ENCODE assay signal across 16 cellular contexts in genomic region chr13:89361909-89362308, GRCh38.
A peak's percentile ranks its signal among the peaks of the same experiment; 100 is the strongest.
DNase-seq lines count a peak whose midpoint lies in the region; ATAC-seq, FAIRE-seq and TF ChIP-seq lines count a peak whose summit lies in the region.
"Had no signal": no experiment of that assay in that cellular context is flagged by ENCODE, and none has a peak within 500 bp of the region (broad histone marks: within the 10 kb centered on the region; RNA-seq: fewer than 3 reads in every experiment).

No MANE protein-coding gene starts in this region.

- H3K27ac ChIP-seq in A549 (no peak overlapping the region), WERI-Rb-1 (no peak overlapping the region), foreskin keratinocyte (no peak overlapping the region)
- no peak overlapping the region for H3K27ac ChIP-seq in CD8-positive, alpha-beta T cell (ENCODE audit: low read depth, low read length)
- H3K27ac ChIP-seq: vagina had no signal

- ATAC-seq in A549 (peak in 1 of 2 experiments; percentile 40; a peak in 1 of 6 replicates), foreskin keratinocyte (no peak), HG02885 (IDR thresholded peaks at IDR 0.05; ENCODE audit: poor library complexity, unreplicated experiment) (no peak), esophagus mucosa (no peak)
- ATAC-seq in CD8-positive, alpha-beta T cell: no peak
- ATAC-seq: activated T-cell treated with anti-CD3 and anti-CD28 coated beads, Interleukin-2, amount 50 U/mL, for 72 hours had no signal

- 67% methylated on average over 4 of the region's 4 CpGs for WGBS in A549 (ENCODE audit: missing lambda C conversion rate)

- no peak overlapping the region for H3K27ac Mint-ChIP-seq in CD8-positive, alpha-beta T cell
- H3K27ac Mint-ChIP-seq: activated T-cell treated with anti-CD3 and anti-CD28 coated beads, Interleukin-2, amount 50 U/mL, for 72 hours; stimulated activated naive CD8-positive, alpha-beta T cell treated with anti-CD3 and anti-CD28 coated beads, Interleukin-15, Interleukin-2, amounts not matched to agents 100 ng/mL and 50 ng/mL, for 24 hours had no signal

- no peaks in the 10 kb centered on the region for H3K36me3 ChIP-seq in WERI-Rb-1
- no peaks in the 10 kb centered on the region for H3K36me3 ChIP-seq in CD8-positive, alpha-beta T cell (ENCODE audit: insufficient read depth, low read length)
- H3K36me3 ChIP-seq: vagina had no signal

- peak; percentile 35 to 44; a peak in 3 of 5 replicates for TF ChIP-seq RAD21 in A549 (conservative IDR thresholded peaks at IDR 0.05 in 1 of 2, IDR thresholded peaks at IDR 0.05 in 1 of 2)

- no peaks in the 10 kb centered on the region for H3K36me3 Mint-ChIP-seq in CD8-positive, alpha-beta T cell

- H3K4me3 ChIP-seq in A549: no peak overlapping the region
- H3K4me3 ChIP-seq in WERI-Rb-1 (ENCODE audit: low read depth, low read length): no peak overlapping the region
- H3K4me3 ChIP-seq in CD8-positive, alpha-beta T cell (ENCODE audit: low read depth, low read length): no peak overlapping the region
- H3K4me3 ChIP-seq: vagina had no signal

- H3K4me1 ChIP-seq in A549: no peaks in the 10 kb centered on the region
- no peaks in the 10 kb centered on the region for H3K4me1 ChIP-seq in foreskin keratinocyte
- H3K4me1 ChIP-seq in CD8-positive, alpha-beta T cell (ENCODE audit: insufficient read depth, low read length): no peaks in the 10 kb centered on the region
- H3K4me1 ChIP-seq: vagina had no signal

- POLR2A ChIA-PET in A549 (lab: Yijun Ruan, JAX): no interaction called here
- POLR2A ChIA-PET in CD8-positive, alpha-beta T cell (lab: Charles Lee): no interaction called here

- H3K9me3 Mint-ChIP-seq in CD8-positive, alpha-beta T cell: peaks cover 12% of the 10 kb centered on the region

- TF ChIP-seq CTCF in A549 (IDR thresholded peaks at IDR 0.05): peak; percentile 16; the same call in 1 of the 3 replicates
- TF ChIP-seq CTCF in WERI-Rb-1 (IDR thresholded peaks at IDR 0.05; ENCODE audit: low read depth, low read length): peak; percentile 42; the same call in 1 of the 2 replicates
- peak; percentile 41 for TF ChIP-seq CTCF in foreskin keratinocyte (conservative IDR thresholded peaks at IDR 0.05)
- no peak for TF ChIP-seq CTCF in CD8-positive, alpha-beta T cell (IDR thresholded peaks at IDR 0.05)

- H3K9me3 ChIP-seq in A549 (no peaks in the 10 kb centered on the region), WERI-Rb-1 (ENCODE audit: severe bottlenecking) (no peaks in the 10 kb centered on the region)
- no peaks in the 10 kb centered on the region for H3K9me3 ChIP-seq in CD8-positive, alpha-beta T cell (ENCODE audit: low read length)
- H3K9me3 ChIP-seq: vagina had no signal

- intact Hi-C loops in CD8-positive, alpha-beta T cell (cut with DNase I, micrococcal nuclease): no loop called here

- H3K4me3 Mint-ChIP-seq in CD8-positive, alpha-beta T cell: no peak overlapping the region
- H3K4me3 Mint-ChIP-seq: activated T-cell treated with anti-CD3 and anti-CD28 coated beads, Interleukin-2, amount 50 U/mL, for 72 hours; stimulated activated naive CD8-positive, alpha-beta T cell treated with anti-CD3 and anti-CD28 coated beads, Interleukin-15, Interleukin-2, amounts not matched to agents 100 ng/mL and 50 ng/mL, for 24 hours had no signal

- H3K27me3 Mint-ChIP-seq in CD8-positive, alpha-beta T cell (ENCODE audit: low read depth): no peaks in the 10 kb centered on the region
- H3K27me3 Mint-ChIP-seq: stimulated activated naive CD8-positive, alpha-beta T cell treated with anti-CD3 and anti-CD28 coated beads, Interleukin-15, Interleukin-2, amounts not matched to agents 100 ng/mL and 50 ng/mL, for 24 hours had no signal

- no peak for TF ChIP-seq EP300 in A549 (IDR thresholded peaks at IDR 0.05)

- H3K4me1 Mint-ChIP-seq in CD8-positive, alpha-beta T cell (ENCODE audit: low read depth): no peaks in the 10 kb centered on the region

- no peaks in the 10 kb centered on the region for H3K27me3 ChIP-seq in WERI-Rb-1 (ENCODE audit: insufficient read depth, low read depth, severe bottlenecking)
- H3K27me3 ChIP-seq in foreskin keratinocyte: no peaks in the 10 kb centered on the region
- no peaks in the 10 kb centered on the region for H3K27me3 ChIP-seq in CD8-positive, alpha-beta T cell (ENCODE audit: insufficient read depth, low read length)
- H3K27me3 ChIP-seq: vagina had no signal

- CTCF ChIA-PET in A549 (lab: Yijun Ruan, JAX): interaction anchor here (0.8 to 1.4 kb wide), 3 partner anchors 83 to 333 kb away, joined by 3 read pairs; no protein-coding TSS in a partner anchor
- CTCF ChIA-PET in CD8-positive, alpha-beta T cell (lab: Charles Lee): no interaction called here

- no peak overlapping the region for H3K4me2 ChIP-seq in A549

- DNase-seq in A549 (ENCODE audit: low read depth in 1 of 2, low spot score in 1 of 2) (peak in 1 of 2 experiments; percentile 7), HuH-7.5 (ENCODE audit: low spot score) (peak; percentile 2), WERI-Rb-1 (no peak), foreskin keratinocyte (no peak), foreskin melanocyte (no peak)
- DNase-seq in CD8-positive, alpha-beta T cell: no peak
- DNase-seq: activated CD4-positive, alpha-beta T cell treated with anti-CD3 and anti-CD28 coated beads, Interleukin-2, amount 50 U/mL, for 48 hours; activated T-cell treated with anti-CD3 and anti-CD28 coated beads, Interleukin-2, amount 50 U/mL, for 72 hours; cortex of kidney; GOT3; NCI-H1105 treated with DMSO at 0.1 percent for 48 hours had no signal

- no peak for TF ChIP-seq POLR2A in A549 (IDR thresholded peaks at IDR 0.05; ENCODE audit: low read length)

- FAIRE-seq in A549 (lab: Jason Lieb, UNC): no peak
- FAIRE-seq: D721Med had no signal

TF ChIP-seq in A549, 52 proteins besides CTCF, POLR2A, EP300 and RAD21:
- TF ChIP-seq, protein P1, sequence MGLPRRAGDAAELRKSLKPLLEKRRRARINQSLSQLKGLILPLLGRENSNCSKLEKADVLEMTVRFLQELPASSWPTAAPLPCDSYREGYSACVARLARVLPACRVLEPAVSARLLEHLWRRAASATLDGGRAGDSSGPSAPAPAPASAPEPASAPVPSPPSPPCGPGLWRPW (IDR thresholded peaks at IDR 0.05): no peak
- TF ChIP-seq MAFK (IDR thresholded peaks at IDR 0.05; ENCODE audit: partially characterized antibody) (no peak), CBX8 (IDR thresholded peaks at IDR 0.05) (no peak), HOXA7 (CRISPR knock-in tag; IDR thresholded peaks at IDR 0.05) (no peak), RCOR1 (IDR thresholded peaks at IDR 0.05; ENCODE audit: low read depth, low read length) (no peak), ESRRA (IDR thresholded peaks at IDR 0.05; ENCODE audit: borderline replicate concordance, low read length) (no peak), SMC3 (IDR thresholded peaks at IDR 0.05) (peak; percentile 26; the same call in 2 of the 3 replicates)
